32 cellular contexts compared by ENCODE assay signal in the genomic region with DNA sequence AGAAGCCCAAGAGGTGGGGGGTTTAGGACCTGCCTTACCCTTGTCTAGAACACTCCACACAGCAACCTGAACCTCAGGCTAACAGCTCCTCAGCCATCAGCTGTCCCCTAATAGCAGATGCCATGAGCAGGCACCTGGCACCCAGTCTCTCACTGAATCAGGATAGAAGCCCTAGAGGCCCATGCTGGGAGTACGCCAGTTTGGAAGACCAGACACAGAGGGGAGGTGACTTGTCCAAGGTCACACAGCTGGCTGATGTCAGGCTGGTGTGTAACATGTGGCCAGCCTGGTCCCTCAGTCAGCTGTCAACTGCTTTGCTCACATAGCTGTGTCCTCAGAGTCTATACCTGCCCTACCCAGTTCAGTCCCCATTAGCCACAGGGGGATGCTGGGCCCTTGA. TPM values are rescaled to one million over a fixed set of nuclear protein-coding genes. Genes with fewer than 3 reads are reported as not detected.
A peak's percentile ranks its signal among the peaks of the same experiment; 100 is the strongest.
DNase-seq lines count a peak whose midpoint lies in the region; ATAC-seq, FAIRE-seq and TF ChIP-seq lines count a peak whose summit lies in the region.
"Had no signal": no experiment of that assay in that cellular context is flagged by ENCODE, and none has a peak within 500 bp of the region (broad histone marks: within the 10 kb centered on the region; RNA-seq: fewer than 3 reads in every experiment).

No MANE protein-coding gene starts in this region.

- H3K79me2 ChIP-seq in HCT116 (ENCODE audit: insufficient read depth, low read length) (no peaks in the 10 kb centered on the region), GM12878 (ENCODE audit: control insufficient read depth, insufficient read depth, low read length) (no peaks in the 10 kb centered on the region)

- H4K20me1 ChIP-seq in HCT116 (ENCODE audit: insufficient read depth) = no peaks in the 10 kb centered on the region
- no peaks in the 10 kb centered on the region for H4K20me1 ChIP-seq in GM12878 (ENCODE audit: control insufficient read depth, insufficient read depth)

- SMC1A ChIA-PET in GM12878 (lab: Charles Lee; ENCODE audit: uncharacterized antibody, unreplicated experiment) = interaction anchor here (1.4 kb wide), 1 partner anchor 11 kb away, joined by 3 read pairs; no protein-coding TSS in a partner anchor

- TF ChIP-seq POLR2A in HCT116 (IDR thresholded peaks at IDR 0.05; ENCODE audit: borderline replicate concordance, extremely low read depth, insufficient read depth, insufficient read length) = no peak
- TF ChIP-seq POLR2A in GM12878 (IDR thresholded peaks at IDR 0.05; ENCODE audit: low read depth, low read length) = no peak

- WGBS in GM12878 (ENCODE audit: insufficient coverage, insufficient replicate concordance, low lambda C conversion rate, missing lambda C conversion rate) = 50% methylated on average over 1 of the region's 1 CpG

- H3K4me3 ChIP-seq in HCT116 (replicated peaks in 1 of 2; ENCODE audit: low read depth in 1 of 2, low read length in 2 of 2) (no peak overlapping the region), GM12878 (no peak overlapping the region)
- H3K4me3 ChIP-seq: colonic mucosa, ovary, Peyer's patch, SJSA1, smooth muscle cell, stomach, tibial nerve had no signal

- H2AFZ ChIP-seq in HCT116 (ENCODE audit: low read depth, low read length, poor library complexity, severe bottlenecking) = no peak overlapping the region
- H2AFZ ChIP-seq in GM12878 (ENCODE audit: control insufficient read depth, low read depth, low read length) = no peak overlapping the region

- FAIRE-seq in GM12878 (lab: Jason Lieb, UNC) = no peak

- ATAC-seq in HCT116 (peak; percentile 61; the same call in 1 of the 2 replicates), GM12878 (peak; percentile 56)
- no peak for ATAC-seq in CD4-positive, alpha-beta T cell (ENCODE audit: poor library complexity)
- ATAC-seq: activated naive CD4-positive, alpha-beta T cell treated with anti-CD3 and anti-CD28 coated beads, Interleukin-2, amount 50 U/mL, for 72 hours had no signal

- H3K4me2 ChIP-seq in HCT116 (ENCODE audit: low read length) (no peak overlapping the region), GM12878 (ENCODE audit: control insufficient read depth, insufficient read depth) (no peak overlapping the region)
- H3K4me2 ChIP-seq: smooth muscle cell had no signal

- no peak overlapping the region for H3K4me3 Mint-ChIP-seq in CD4-positive, alpha-beta T cell
- H3K4me3 Mint-ChIP-seq: activated B cell treated with CpG ODN at 0.5 μM for 24 hours, CD14-positive monocyte, nephron progenitor cell had no signal

- H3K27me3 ChIP-seq in HCT116 (ENCODE audit: insufficient read depth, low read length) (no peaks in the 10 kb centered on the region), GM12878 (replicated peaks in 1 of 2; ENCODE audit: control insufficient read depth in 2 of 2, insufficient read depth in 2 of 2, low read length in 1 of 2) (no peaks in the 10 kb centered on the region)
- no peaks in the 10 kb centered on the region for H3K27me3 ChIP-seq in CD4-positive, alpha-beta T cell (ENCODE audit: control insufficient read depth, insufficient read depth, low read length)
- H3K27me3 ChIP-seq: colonic mucosa, ovary, Peyer's patch, SJSA1, stomach, tibial nerve had no signal

- RAD21 ChIA-PET in HCT116 (lab: Charles Lee; ENCODE audit: low non-redundant PET in 1 of 2, low total read pairs in 2 of 2, uncharacterized antibody in 2 of 2, unreplicated experiment in 2 of 2) = no interaction called here
- RAD21 ChIA-PET in GM12878 (lab: Charles Lee; ENCODE audit: unreplicated experiment) = no interaction called here

- H3K27me3 Mint-ChIP-seq in CD4-positive, alpha-beta T cell = no peaks in the 10 kb centered on the region
- H3K27me3 Mint-ChIP-seq: activated B cell treated with CpG ODN at 0.5 μM for 24 hours had no signal

- intact Hi-C loops in HCT116 (cut with micrococcal nuclease) = no loop called here
- intact Hi-C loops in GM12878 (cut with micrococcal nuclease; ENCODE audit: unreplicated experiment) = no loop called here
- intact Hi-C loops in CD4-positive, alpha-beta T cell (cut with DNase I, micrococcal nuclease) = no loop called here

- H3K9ac ChIP-seq in HCT116 (ENCODE audit: low read length) (no peak overlapping the region), GM12878 (ENCODE audit: control insufficient read depth, insufficient read depth, low read length) (no peak overlapping the region)

- TF ChIP-seq EP300 in GM12878 (IDR thresholded peaks at IDR 0.05; ENCODE audit: borderline replicate concordance in 1 of 2, control insufficient read depth in 1 of 2, low read depth in 2 of 2, low read length in 2 of 2) = no peak

- in situ Hi-C loops in GM12878 (cut with MboI) = no loop called here

- H3K27ac Mint-ChIP-seq in CD4-positive, alpha-beta T cell = no peak overlapping the region
- H3K27ac Mint-ChIP-seq: activated B cell treated with CpG ODN at 0.5 μM for 24 hours, nephron progenitor cell had no signal

- peak; percentile 44 for DNase-seq in DMS 273 (lab: John Stamatoyannopoulos, UW; ENCODE audit: unreplicated experiment)
- DNase-seq in DMS 273 treated with DMSO at 0.1 percent for 48 hours (lab: John Stamatoyannopoulos, UW) = no peak
- no peak for DNase-seq in HCT116 (ENCODE audit: low read depth, low spot score)
- no peak for DNase-seq in GM12878 (ENCODE audit: low read depth, low spot score)
- no peak for DNase-seq in SK-N-DZ (ENCODE audit: low spot score)
- DNase-seq in CD4-positive, alpha-beta T cell = no peak
- DNase-seq: activated B cell treated with CpG ODN at 0.5 μM for 24 hours; activated CD4-positive, alpha-beta T cell treated with anti-CD3 and anti-CD28 coated beads, Interleukin-2, amount 50 U/mL, for 4 hours; anterior cingulate cortex; colonic mucosa; effector memory CD4-positive, alpha-beta T cell; NCI-H1417; NCI-H2029 treated with DMSO at 0.1 percent for 48 hours; NCI-H526; nephron progenitor cell; ovary; Peyer's patch; retina; stimulated activated CD4-positive, alpha-beta T cell treated with anti-CD3 and anti-CD28 coated beads, Interleukin-2, amount 100 ng/mL, for 24 hours; stomach; T-helper 1 cell had no signal

- BruUV-seq in HCT116 (replicated peaks; lab: Mats Ljungman, UMichigan) (no TSS peak), GM12878 (replicated peaks; lab: Mats Ljungman, UMichigan) (no TSS peak)

- H3K36me3 Mint-ChIP-seq in CD4-positive, alpha-beta T cell (ENCODE audit: low read depth) = peaks cover 17% of the 10 kb centered on the region
- H3K36me3 Mint-ChIP-seq: activated naive CD4-positive, alpha-beta T cell treated with anti-CD3 and anti-CD28 coated beads, Interleukin-2, amount 50 U/mL, for 72 hours had no signal

- H3K27ac ChIP-seq in HCT116 (ENCODE audit: low read depth, low read length) (no peak overlapping the region), GM12878 (ENCODE audit: control insufficient read depth, insufficient read depth) (no peak overlapping the region)
- no peak overlapping the region for H3K27ac ChIP-seq in CD4-positive, alpha-beta T cell (ENCODE audit: low read depth, low read length)
- H3K27ac ChIP-seq: 22Rv1, colonic mucosa, ovary, Peyer's patch, SJSA1, stomach had no signal

- H3K9me3 ChIP-seq in HCT116 (ENCODE audit: control insufficient read depth in 1 of 2, insufficient read depth in 1 of 2, low read depth in 1 of 2, low read length in 2 of 2) (no peaks in the 10 kb centered on the region), GM12878 (replicated peaks; ENCODE audit: control insufficient read depth, insufficient read depth, low read length) (no peaks in the 10 kb centered on the region)
- H3K9me3 ChIP-seq in CD4-positive, alpha-beta T cell (ENCODE audit: control insufficient read depth, low read length) = no peaks in the 10 kb centered on the region
- H3K9me3 ChIP-seq: colonic mucosa, ovary, Peyer's patch, SJSA1, stomach, tibial nerve had no signal

- TF ChIP-seq CTCF in HCT116 (IDR thresholded peaks at IDR 0.05 in 2 of 3, conservative IDR thresholded peaks at IDR 0.05 in 1 of 3; ENCODE audit: borderline replicate concordance in 1 of 3, insufficient read depth in 1 of 3, low read depth in 2 of 3, low read length in 2 of 3) = no peak
- no peak for TF ChIP-seq CTCF in GM12878 (IDR thresholded peaks at IDR 0.05 in 2 of 3, conservative IDR thresholded peaks at IDR 0.05 in 1 of 3; ENCODE audit: control insufficient read depth in 2 of 3, extremely low read depth in 1 of 3, insufficient read depth in 1 of 3, low read depth in 3 of 3, low read length in 3 of 3)
- no peak for TF ChIP-seq CTCF in CD4-positive, alpha-beta T cell (IDR thresholded peaks at IDR 0.05)

- CTCF ChIA-PET in HCT116 (lab: Charles Lee) = no interaction called here
- CTCF ChIA-PET in GM12878 (lab: Yijun Ruan, JAX) = interaction anchor here (1.1 to 2.2 kb wide), 3 partner anchors 11 to 29 kb away, joined by 3 to 12 read pairs (median 5); no protein-coding TSS in a partner anchor
- CTCF ChIA-PET in CD4-positive, alpha-beta T cell (lab: Charles Lee) = interaction anchor here (1.4 kb wide), 2 partner anchors 10 to 33 kb away, joined by 3 read pairs; partner anchors contain the start of gene ASF1B

- H3K9me3 Mint-ChIP-seq in CD4-positive, alpha-beta T cell = no peaks in the 10 kb centered on the region
- H3K9me3 Mint-ChIP-seq: activated B cell treated with CpG ODN at 0.5 μM for 24 hours; activated naive CD4-positive, alpha-beta T cell treated with anti-CD3 and anti-CD28 coated beads, Interleukin-2, amount 50 U/mL, for 72 hours; nephron progenitor cell had no signal

- POLR2A ChIA-PET in HCT116 (lab: Charles Lee) = no interaction called here
- POLR2A ChIA-PET in GM12878 (lab: Charles Lee) = interaction anchor here (0.6 kb wide), 1 partner anchor 169 kb away, joined by 3 read pairs; no protein-coding TSS in a partner anchor
- POLR2A ChIA-PET in CD4-positive, alpha-beta T cell (lab: Charles Lee) = no interaction called here

- no peak for TF ChIP-seq RAD21 in HCT116 (IDR thresholded peaks at IDR 0.05; ENCODE audit: low read depth)
- no peak for TF ChIP-seq RAD21 in GM12878 (IDR thresholded peaks at IDR 0.05; ENCODE audit: insufficient read depth, low read depth, low read length)

- peaks cover 8 to 13% of the 10 kb centered on the region in 2 experiments for H3K36me3 ChIP-seq in HCT116 (ENCODE audit: control insufficient read depth in 1 of 2, insufficient read depth in 2 of 2, low read length in 2 of 2)
- H3K36me3 ChIP-seq in GM12878 (ENCODE audit: control insufficient read depth in 2 of 2, insufficient read depth in 2 of 2, low read length in 1 of 2) = peaks cover 6 to 7% of the 10 kb centered on the region in 2 experiments; a peak in 2 of 4 replicates
- H3K36me3 ChIP-seq: colonic mucosa, ovary had no signal

- H3K4me1 ChIP-seq in HCT116 (ENCODE audit: control insufficient read depth in 1 of 2, insufficient read depth in 2 of 2, low read length in 2 of 2) (0 out of 4 replicates have a peak, but pooled peaks cover 0 to 4% of the 10 kb centered on the region in 2 experiments), GM12878 (ENCODE audit: control insufficient read depth, insufficient read depth, low read length) (no peaks in the 10 kb centered on the region)
- H3K4me1 ChIP-seq: colonic mucosa, Peyer's patch, SJSA1 had no signal

- H3K9me2 ChIP-seq in HCT116 (ENCODE audit: insufficient read depth) = no peaks in the 10 kb centered on the region

- H3K4me1 Mint-ChIP-seq in CD4-positive, alpha-beta T cell (ENCODE audit: low read depth) = no peaks in the 10 kb centered on the region
- H3K4me1 Mint-ChIP-seq: activated B cell treated with CpG ODN at 0.5 μM for 24 hours, CD14-positive monocyte had no signal

RNA-seq across cellular contexts. Expression of gene SAMD1, which starts 12.8 kb away (rescaled TPM):
- total RNA-seq in HCT116 (2021; ENCODE audit: unreplicated experiment) (62.9 TPM), GM12878 (2014; rRNA removed) (35.0 and 41.4 TPM in 2 replicates), GM12878 (2014; rRNA removed; fragmentation: Illumina TruSeq; extraction: Trizol) (20.7 and 22.7 TPM in 2 replicates), GM12878 (2021) (71.7 and 74.5 TPM in 2 replicates)
- 36.9 and 39.2 TPM in 2 replicates for polyA plus RNA-seq in HCT116 (2012)
- 9.9 and 11.1 TPM in 2 replicates for total RNA-seq in GM12878 (2013; cell fraction: nucleolus; rRNA removed)
- polyA plus RNA-seq in GM12878 (2011; ENCODE audit: low read depth) = 12.1 TPM
- polyA plus RNA-seq in GM12878 (2011; rRNA removed) (9.6 and 15.9 TPM in 2 replicates), GM12878 (2014; fragmentation: Illumina TruSeq; extraction: Trizol) (16.2 and 27.8 TPM in 2 replicates), GM12878 (2014; fragmentation: Nextera tagmentation; extraction: Ambion mirVana) (1 to 10 TPM; 3.0 to 5.4 TPM), GM12878 (2014; rRNA removed) (39.3 and 50.7 TPM in 2 replicates), GM12878 (2016; fragmentation: Nextera tagmentation; extraction: Ambion mirVana) (1 to 10 TPM; 5.9 to 6.3 TPM)
- 25.3 and 28.7 TPM in 2 replicates for polyA plus RNA-seq in GM12878 (2011; cell fraction: cytosol; rRNA removed)
- polyA plus RNA-seq in GM12878 (2011; cell fraction: nucleus; rRNA removed) = 114 and 178 TPM in 2 replicates
- polyA plus RNA-seq in GM12878 (2012) = 23.2 and 27.9 TPM in 2 replicates
- polyA minus RNA-seq in GM12878 (2011; rRNA and poly(A)+ RNA removed) = 5.1 and 13.5 TPM in 2 replicates
- polyA minus RNA-seq in GM12878 (2011; cell fraction: cytosol; rRNA and poly(A)+ RNA removed) = 17.4 and 18.0 TPM in 2 replicates
- polyA minus RNA-seq in GM12878 (2011; cell fraction: nucleus; rRNA and poly(A)+ RNA removed) = 3.3 and 7.6 TPM in 2 replicates
- 65.0 and 85.3 TPM in 2 replicates for polyA plus RNA-seq in SK-N-DZ (2014; cell fraction: cytosol; rRNA removed)
- 72.7 and 75.8 TPM in 2 replicates for polyA plus RNA-seq in SK-N-DZ (2014; cell fraction: nucleus; rRNA removed)
- total RNA-seq in CD4-positive, alpha-beta T cell = 10 to 100 TPM; 29.4 to 30.1 TPM

RNA-seq across cellular contexts. Expression of gene PRKACA, which starts 14.3 kb away (rescaled TPM):
- 95.7 TPM for total RNA-seq in HCT116 (2021; ENCODE audit: unreplicated experiment)
- polyA plus RNA-seq in HCT116 (2012) = 64.0 and 66.0 TPM in 2 replicates
- 11.5 and 11.6 TPM in 2 replicates for total RNA-seq in GM12878 (2013; cell fraction: nucleolus; rRNA removed)
- total RNA-seq in GM12878 (2014; rRNA removed) = 12.9 and 14.9 TPM in 2 replicates
- 10.4 and 11.2 TPM in 2 replicates for total RNA-seq in GM12878 (2014; rRNA removed; fragmentation: Illumina TruSeq; extraction: Trizol)
- total RNA-seq in GM12878 (2021) = 67.7 and 68.5 TPM in 2 replicates
- 26.1 TPM for polyA plus RNA-seq in GM12878 (2011; ENCODE audit: low read depth)
- 10.6 and 11.9 TPM in 2 replicates for polyA plus RNA-seq in GM12878 (2011; rRNA removed)
- 23.1 and 25.8 TPM in 2 replicates for polyA plus RNA-seq in GM12878 (2011; cell fraction: cytosol; rRNA removed)
- polyA plus RNA-seq in GM12878 (2011; cell fraction: nucleus; rRNA removed) = 9.5 and 16.8 TPM in 2 replicates
- 28.6 and 38.0 TPM in 2 replicates for polyA plus RNA-seq in GM12878 (2012)
- polyA plus RNA-seq in GM12878 (2014; fragmentation: Illumina TruSeq; extraction: Trizol) = 44.3 and 56.8 TPM in 2 replicates
- polyA plus RNA-seq in GM12878 (2014; fragmentation: Nextera tagmentation; extraction: Ambion mirVana) = 1 to 10 TPM in 1 of 2 experiments, under 1 TPM in 1; 0.53 to 1.3 TPM
- 40.8 and 46.1 TPM in 2 replicates for polyA plus RNA-seq in GM12878 (2014; rRNA removed)
- polyA plus RNA-seq in GM12878 (2016; fragmentation: Nextera tagmentation; extraction: Ambion mirVana) = 1 to 10 TPM; 3.3 to 3.5 TPM
- polyA minus RNA-seq in GM12878 (2011; rRNA and poly(A)+ RNA removed) = 17.0 and 23.7 TPM in 2 replicates
- polyA minus RNA-seq in GM12878 (2011; cell fraction: cytosol; rRNA and poly(A)+ RNA removed) = 11.2 and 15.5 TPM in 2 replicates
- 5.1 and 9.7 TPM in 2 replicates for polyA minus RNA-seq in GM12878 (2011; cell fraction: nucleus; rRNA and poly(A)+ RNA removed)
- 42.1 and 57.4 TPM in 2 replicates for polyA plus RNA-seq in SK-N-DZ (2014; cell fraction: cytosol; rRNA removed)
- polyA plus RNA-seq in SK-N-DZ (2014; cell fraction: nucleus; rRNA removed) = 15.8 and 25.2 TPM in 2 replicates
- total RNA-seq in CD4-positive, alpha-beta T cell = 10 to 100 TPM; 27.4 to 29.8 TPM

RNA-seq across cellular contexts. Expression of gene C19orf67, which starts 17.7 kb away (rescaled TPM):
- total RNA-seq in HCT116 (2021; ENCODE audit: unreplicated experiment) (not detected), GM12878 (2014; rRNA removed) (not detected in 2 replicates), GM12878 (2014; rRNA removed; fragmentation: Illumina TruSeq; extraction: Trizol) (not detected in 2 replicates), GM12878 (2021) (not detected in 2 replicates)
- not detected in 2 replicates for polyA plus RNA-seq in HCT116 (2012)
- total RNA-seq in GM12878 (2013; cell fraction: nucleolus; rRNA removed) = 1.4 TPM in 1 of 2 replicates, not detected in the other
- polyA plus RNA-seq in GM12878 (2011; ENCODE audit: low read depth) = not detected
- polyA plus RNA-seq in GM12878 (2011; rRNA removed) (not detected in 2 replicates), GM12878 (2014; fragmentation: Illumina TruSeq; extraction: Trizol) (not detected in 2 replicates), GM12878 (2014; fragmentation: Nextera tagmentation; extraction: Ambion mirVana) (not detected), GM12878 (2014; rRNA removed) (not detected in 2 replicates), GM12878 (2016; fragmentation: Nextera tagmentation; extraction: Ambion mirVana) (under 1 TPM in 1 of 2 experiments, not detected in 1; 0.14 TPM)
- polyA plus RNA-seq in GM12878 (2011; cell fraction: cytosol; rRNA removed) = not detected in 2 replicates
- 0.27 and 0.35 TPM in 2 replicates for polyA plus RNA-seq in GM12878 (2011; cell fraction: nucleus; rRNA removed)
- 0.10 TPM in 1 of 2 replicates, not detected in the other for polyA plus RNA-seq in GM12878 (2012)
- polyA minus RNA-seq in GM12878 (2011; rRNA and poly(A)+ RNA removed) = not detected in 2 replicates
- not detected in 2 replicates for polyA minus RNA-seq in GM12878 (2011; cell fraction: cytosol; rRNA and poly(A)+ RNA removed)
- 0.36 and 0.67 TPM in 2 replicates for polyA minus RNA-seq in GM12878 (2011; cell fraction: nucleus; rRNA and poly(A)+ RNA removed)
- not detected in 2 replicates for polyA plus RNA-seq in SK-N-DZ (2014; cell fraction: cytosol; rRNA removed)
- 2.9 TPM in 1 of 2 replicates, not detected in the other for polyA plus RNA-seq in SK-N-DZ (2014; cell fraction: nucleus; rRNA removed)
- total RNA-seq in CD4-positive, alpha-beta T cell = not detected
- total RNA-seq: activated B cell treated with CpG ODN at 0.5 μM for 24 hours; activated naive CD4-positive, alpha-beta T cell treated with anti-CD3 and anti-CD28 coated beads, Interleukin-2, amount 50 U/mL, for 72 hours; H4; kidney epithelial cell; lung microvascular endothelial cell; MCF 10A; mucosa of gallbladder; ovary; Peyer's patch; SJSA1; smooth muscle cell; stomach; tibial nerve had no signal
- polyA plus RNA-seq: CD14-positive monocyte had no signal

RNA-seq across cellular contexts. Expression of gene MISP3, which starts 30.7 kb away (rescaled TPM):
- total RNA-seq in HCT116 (2021; ENCODE audit: unreplicated experiment) = 5.2 TPM
- 3.8 and 5.6 TPM in 2 replicates for polyA plus RNA-seq in HCT116 (2012)
- total RNA-seq in GM12878 (2013; cell fraction: nucleolus; rRNA removed) = 1.8 and 2.4 TPM in 2 replicates
- 0.90 and 0.93 TPM in 2 replicates for total RNA-seq in GM12878 (2014; rRNA removed)
- total RNA-seq in GM12878 (2014; rRNA removed; fragmentation: Illumina TruSeq; extraction: Trizol) = 0.51 and 0.63 TPM in 2 replicates
- total RNA-seq in GM12878 (2021) = 1.2 and 1.7 TPM in 2 replicates
- polyA plus RNA-seq in GM12878 (2011; ENCODE audit: low read depth) = not detected
- 0.56 and 0.98 TPM in 2 replicates for polyA plus RNA-seq in GM12878 (2011; rRNA removed)
- 1.4 and 1.8 TPM in 2 replicates for polyA plus RNA-seq in GM12878 (2011; cell fraction: cytosol; rRNA removed)
- polyA plus RNA-seq in GM12878 (2011; cell fraction: nucleus; rRNA removed) = 6.0 TPM in 2 replicates
- 0.89 and 1.0 TPM in 2 replicates for polyA plus RNA-seq in GM12878 (2012)
- 0.46 TPM in 2 replicates for polyA plus RNA-seq in GM12878 (2014; fragmentation: Illumina TruSeq; extraction: Trizol)
- polyA plus RNA-seq in GM12878 (2014; fragmentation: Nextera tagmentation; extraction: Ambion mirVana) = under 1 TPM; 0.07 to 0.11 TPM
- polyA plus RNA-seq in GM12878 (2014; rRNA removed) = 1.4 and 1.7 TPM in 2 replicates
- polyA plus RNA-seq in GM12878 (2016; fragmentation: Nextera tagmentation; extraction: Ambion mirVana) = under 1 TPM; 0.52 to 0.66 TPM
- 0.15 and 0.41 TPM in 2 replicates for polyA minus RNA-seq in GM12878 (2011; rRNA and poly(A)+ RNA removed)
- not detected in 2 replicates for polyA minus RNA-seq in GM12878 (2011; cell fraction: cytosol; rRNA and poly(A)+ RNA removed)
- 1.2 and 2.5 TPM in 2 replicates for polyA minus RNA-seq in GM12878 (2011; cell fraction: nucleus; rRNA and poly(A)+ RNA removed)
- 1.3 and 2.7 TPM in 2 replicates for polyA plus RNA-seq in SK-N-DZ (2014; cell fraction: cytosol; rRNA removed)
- polyA plus RNA-seq in SK-N-DZ (2014; cell fraction: nucleus; rRNA removed) = 2.3 and 3.9 TPM in 2 replicates
- total RNA-seq in CD4-positive, alpha-beta T cell = under 1 TPM; 0.39 to 0.49 TPM
- total RNA-seq: lung microvascular endothelial cell had no signal

RNA-seq across cellular contexts. Expression of gene ASF1B, which starts 33.1 kb away (rescaled TPM):
- total RNA-seq in HCT116 (2021; ENCODE audit: unreplicated experiment) = 78.1 TPM
- polyA plus RNA-seq in HCT116 (2012) = 82.2 and 87.0 TPM in 2 replicates
- 2.5 and 2.9 TPM in 2 replicates for total RNA-seq in GM12878 (2013; cell fraction: nucleolus; rRNA removed)
- 123 and 132 TPM in 2 replicates for total RNA-seq in GM12878 (2014; rRNA removed)
- 50.4 and 53.8 TPM in 2 replicates for total RNA-seq in GM12878 (2014; rRNA removed; fragmentation: Illumina TruSeq; extraction: Trizol)
- 95.3 and 95.6 TPM in 2 replicates for total RNA-seq in GM12878 (2021)
- 27.5 TPM for polyA plus RNA-seq in GM12878 (2011; ENCODE audit: low read depth)
- polyA plus RNA-seq in GM12878 (2011; rRNA removed) = 34.9 and 57.1 TPM in 2 replicates
- polyA plus RNA-seq in GM12878 (2011; cell fraction: cytosol; rRNA removed) = 67.2 and 86.4 TPM in 2 replicates
- 31.1 and 37.8 TPM in 2 replicates for polyA plus RNA-seq in GM12878 (2011; cell fraction: nucleus; rRNA removed)
- 47.4 and 61.6 TPM in 2 replicates for polyA plus RNA-seq in GM12878 (2012)
- 62.9 and 85.2 TPM in 2 replicates for polyA plus RNA-seq in GM12878 (2014; fragmentation: Illumina TruSeq; extraction: Trizol)
- 10 to 100 TPM; 10.4 to 23.1 TPM for polyA plus RNA-seq in GM12878 (2014; fragmentation: Nextera tagmentation; extraction: Ambion mirVana)
- 103 and 115 TPM in 2 replicates for polyA plus RNA-seq in GM12878 (2014; rRNA removed)
- polyA plus RNA-seq in GM12878 (2016; fragmentation: Nextera tagmentation; extraction: Ambion mirVana) = 100 to 1,000 TPM; 190 to 217 TPM
- polyA minus RNA-seq in GM12878 (2011; rRNA and poly(A)+ RNA removed) = 30.4 and 50.9 TPM in 2 replicates
- 26.6 and 27.8 TPM in 2 replicates for polyA minus RNA-seq in GM12878 (2011; cell fraction: cytosol; rRNA and poly(A)+ RNA removed)
- 9.8 and 15.9 TPM in 2 replicates for polyA minus RNA-seq in GM12878 (2011; cell fraction: nucleus; rRNA and poly(A)+ RNA removed)
- polyA plus RNA-seq in SK-N-DZ (2014; cell fraction: cytosol; rRNA removed) = 75.4 and 92.6 TPM in 2 replicates
- 27.8 and 41.8 TPM in 2 replicates for polyA plus RNA-seq in SK-N-DZ (2014; cell fraction: nucleus; rRNA removed)
- total RNA-seq in CD4-positive, alpha-beta T cell = under 1 TPM; 0.59 to 0.77 TPM
